ENCODE assay signal across 19 cellular contexts in genomic region chr21:22395965-22396364, GRCh38.
"Had no signal": no experiment of that assay in that cellular context is flagged by ENCODE, and none has a peak within 500 bp of the region (broad histone marks: within the 10 kb centered on the region; RNA-seq: fewer than 3 reads in every experiment).

No MANE protein-coding gene starts in this region.

- H3K4me3 ChIP-seq: dorsolateral prefrontal cortex, gastrocnemius medialis, lung, pancreas, sigmoid colon, stomach, thyroid gland, vagina had no signal

- H3K36me3 ChIP-seq: gastrocnemius medialis, neutrophil, pancreas, sigmoid colon, stomach, thyroid gland, vagina had no signal

- H3K4me1 ChIP-seq: gastrocnemius medialis, pancreas, sigmoid colon, stomach, thyroid gland, vagina had no signal

- H3K9me3 ChIP-seq: gastrocnemius medialis, neutrophil, pancreas, sigmoid colon, thyroid gland, vagina had no signal

- H3K36me3 Mint-ChIP-seq: memory B cell; stimulated activated effector memory CD8-positive, alpha-beta T cell treated with anti-CD3 and anti-CD28 coated beads, Interleukin-12 subunit alpha, Interleukin-12 subunit beta, amount 100 ng/mL, for 72 hours had no signal

- H3K27me3 ChIP-seq: dorsolateral prefrontal cortex, gastrocnemius medialis, neutrophil, pancreas, sigmoid colon, stomach, thyroid gland, vagina had no signal

- ATAC-seq: esophagus mucosa; gastrocnemius medialis; natural killer cell; pancreas; stimulated activated effector memory CD8-positive, alpha-beta T cell treated with anti-CD3 and anti-CD28 coated beads, Interleukin-12 subunit alpha, Interleukin-12 subunit beta, amount 100 ng/mL, for 72 hours had no signal

- H3K4me1 Mint-ChIP-seq: memory B cell; natural killer cell; stimulated activated effector memory CD8-positive, alpha-beta T cell treated with anti-CD3 and anti-CD28 coated beads, Interleukin-12 subunit alpha, Interleukin-12 subunit beta, amount 100 ng/mL, for 72 hours had no signal

- DNase-seq: dorsolateral prefrontal cortex; effector CD4-positive, alpha-beta T cell; foreskin fibroblast; gastrocnemius medialis; head of caudate nucleus; natural killer cell; pancreas; sigmoid colon; stimulated activated CD4-positive, alpha-beta T cell treated with anti-CD3 and anti-CD28 coated beads, Interleukin-2, amount 100 ng/mL, for 24 hours; stimulated activated CD4-positive, alpha-beta T cell treated with anti-CD3 and anti-CD28 coated beads, Interleukin-4, amount 100 ng/mL, for 24 hours; stimulated activated naive CD4-positive, alpha-beta T cell treated with Interleukin-2 at 50 U/mL for 16 hours; stomach; thyroid gland had no signal

- H3K27ac ChIP-seq: dorsolateral prefrontal cortex, gastrocnemius medialis, neutrophil, pancreas, sigmoid colon, stomach, thyroid gland, vagina had no signal

- H3K27ac Mint-ChIP-seq: memory B cell; natural killer cell; stimulated activated effector memory CD8-positive, alpha-beta T cell treated with anti-CD3 and anti-CD28 coated beads, Interleukin-12 subunit alpha, Interleukin-12 subunit beta, amount 100 ng/mL, for 72 hours had no signal

- H3K27me3 Mint-ChIP-seq: memory B cell had no signal

- H3K4me3 Mint-ChIP-seq: memory B cell; natural killer cell; stimulated activated effector memory CD8-positive, alpha-beta T cell treated with anti-CD3 and anti-CD28 coated beads, Interleukin-12 subunit alpha, Interleukin-12 subunit beta, amount 100 ng/mL, for 72 hours had no signal
